ENCODE assay signal across 8 cellular contexts in the genomic region with DNA sequence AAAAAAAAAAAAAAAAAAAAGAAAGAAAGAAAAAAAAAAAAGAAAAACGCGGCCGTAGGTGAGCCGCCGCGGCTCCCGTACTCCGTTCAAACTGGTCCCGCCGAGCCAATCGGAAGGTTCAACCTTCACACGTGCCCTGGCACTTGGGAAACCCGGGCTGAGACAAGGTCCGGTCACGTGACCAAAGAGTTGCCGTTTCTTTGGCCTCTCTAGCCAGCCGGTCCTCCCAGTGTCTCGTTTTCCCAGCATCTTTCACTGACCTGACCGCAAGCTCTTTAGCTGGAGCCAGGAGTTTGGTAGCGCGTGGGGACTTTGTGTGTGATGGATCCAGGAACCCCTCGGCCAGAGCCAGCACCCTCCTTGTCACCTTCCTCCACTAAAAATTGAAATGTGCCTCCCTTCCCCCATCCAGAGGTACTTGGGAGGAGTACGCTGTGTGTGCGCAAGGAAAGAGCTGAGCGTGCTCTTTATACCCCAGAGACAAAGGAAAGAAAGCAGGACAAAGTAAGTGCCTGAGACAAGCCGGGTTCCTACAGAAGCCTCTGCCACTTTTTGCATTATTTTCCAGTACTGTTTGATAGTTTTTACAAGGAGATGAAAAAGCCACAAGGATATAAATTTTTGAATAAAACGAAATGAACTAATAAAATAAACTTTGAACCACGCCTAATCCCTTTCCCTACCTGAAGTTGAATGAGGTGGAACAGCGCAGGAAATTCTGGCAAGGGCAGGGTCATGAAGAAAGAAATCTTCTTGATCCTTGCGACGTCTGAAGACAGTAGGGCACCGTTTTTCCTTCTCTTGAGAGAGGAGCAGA. TPM values are rescaled to one million over a fixed set of nuclear protein-coding genes. Genes with fewer than 3 reads are reported as not detected.
DNase-seq lines count a peak whose midpoint lies in the region; ATAC-seq and TF ChIP-seq lines count a peak whose summit lies in the region.

No MANE protein-coding gene starts in this region.

- DNase-seq in GM04503 (ENCODE audit: low read depth) (peak; percentile 89), NCI-H1092 treated with DMSO at 0.1 percent for 48 hours (lab: John Stamatoyannopoulos, UW) (peak; percentile 97), glomerular visceral epithelial cell (ENCODE audit: extremely low spot score) (peak; percentile 98), omental fat pad (ENCODE audit: low spot score) (peak; percentile 89), testis (peak; percentile 99)

- WGBS in testis, 2 donors: 1% methylated on average over 30 to 32 of the region's 32 CpGs

- H3K4me1 ChIP-seq in testis: peaks cover 22% of the 10 kb centered on the region

- H3K36me3 ChIP-seq in testis (ENCODE audit: low read depth, missing control alignments): no peaks in the 10 kb centered on the region

- no peaks in the 10 kb centered on the region for H3K9me3 Mint-ChIP-seq in activated naive CD8-positive, alpha-beta T cell (ENCODE audit: low read depth)

- H3K4me1 Mint-ChIP-seq in activated naive CD8-positive, alpha-beta T cell (ENCODE audit: low read depth): peaks cover 22% of the 10 kb centered on the region

- peak overlapping the region; percentile 99 for H3K4me3 Mint-ChIP-seq in activated naive CD8-positive, alpha-beta T cell

- no peaks in the 10 kb centered on the region for H3K9me3 ChIP-seq in testis

- TF ChIP-seq POLR2A in testis (IDR thresholded peaks at IDR 0.05): no peak

- H3K27me3 ChIP-seq in testis: no peaks in the 10 kb centered on the region

- no peaks in the 10 kb centered on the region for H3K27me3 Mint-ChIP-seq in activated naive CD8-positive, alpha-beta T cell

- TF ChIP-seq CTCF in omental fat pad (IDR thresholded peaks at IDR 0.05) (no peak), testis (IDR thresholded peaks at IDR 0.05) (no peak)

- intact Hi-C loops in testis (cut with DNase I; ENCODE audit: low total_unique reads): no loop called here

- peak overlapping the region; percentile 75 to 78 for H3K4me3 ChIP-seq in testis

- H3K27ac ChIP-seq in testis: peak overlapping the region; percentile 88 to 95

- ATAC-seq in HG02610 (IDR thresholded peaks at IDR 0.05; ENCODE audit: unreplicated experiment) (peak; percentile 68), SK-N-SH treated with all-trans-retinoic acid at 6 μM for 48 hours (peak; percentile 83), omental fat pad (ENCODE audit: low FRiP score) (peak; percentile 87)

- H3K36me3 Mint-ChIP-seq in activated naive CD8-positive, alpha-beta T cell: peaks cover 14% of the 10 kb centered on the region

- peak overlapping the region; percentile 97 for H3K27ac Mint-ChIP-seq in activated naive CD8-positive, alpha-beta T cell

TF ChIP-seq in SK-N-SH treated with all-trans-retinoic acid at 6 μM for 48 hours, 23 proteins besides CTCF, POLR2A, EP300 and RAD21:
- no peak for TF ChIP-seq GLIS3 (CRISPR knock-in tag; IDR thresholded peaks at IDR 0.05)
- peak; percentile 24; the same call in 1 of the 2 replicates for TF ChIP-seq SNAI2 (CRISPR knock-in tag; IDR thresholded peaks at IDR 0.05)

RNA-seq across cellular contexts. Expression of gene TNPO2, which starts 1.0 kb away (rescaled TPM):
- total RNA-seq in omental fat pad (10 to 100 TPM; 44.8 to 95.4 (median 55.8) TPM), testis (100 to 1,000 TPM; 110 to 129 TPM)
- polyA plus RNA-seq in testis (ENCODE audit: insufficient read depth, low read depth, low replicate concordance): 103 TPM

RNA-seq across cellular contexts. Expression of gene TRIR, which starts 11.7 kb away (rescaled TPM):
- total RNA-seq in omental fat pad (100 to 1,000 TPM; 309 to 348 (median 323) TPM), testis (100 to 1,000 TPM; 244 to 329 TPM)
- polyA plus RNA-seq in testis (ENCODE audit: insufficient read depth, low read depth, low replicate concordance): 158 TPM

RNA-seq across cellular contexts. Expression of gene GET3, which starts 14.5 kb away (rescaled TPM):
- total RNA-seq in omental fat pad: 10 to 100 TPM; 36.6 to 55.4 (median 48.9) TPM
- 100 to 1,000 TPM in 1 of 2 donors, 10 to 100 TPM in 1; 89.3 to 109 TPM for total RNA-seq in testis
- 134 TPM for polyA plus RNA-seq in testis (ENCODE audit: insufficient read depth, low read depth, low replicate concordance)

RNA-seq across cellular contexts. Expression of gene FBXW9, which starts 26.3 kb away (rescaled TPM):
- 1 to 10 TPM; 3.2 to 5.6 (median 4.4) TPM for total RNA-seq in omental fat pad
- total RNA-seq in testis: 10 to 100 TPM; 20.5 to 23.3 TPM
- 27.4 TPM for polyA plus RNA-seq in testis (ENCODE audit: insufficient read depth, low read depth, low replicate concordance)

RNA-seq across cellular contexts. Expression of gene BEST2, which starts 28.8 kb away (rescaled TPM):
- total RNA-seq in omental fat pad (not detected), testis (under 1 TPM; 0.50 to 0.87 TPM)
- polyA plus RNA-seq in testis (ENCODE audit: insufficient read depth, low read depth, low replicate concordance): not detected

Comparison
In these comparisons a context has a peak if more than half of its experiments do, and no peak if none do; other contexts are left out.
1. Peak in every context shown above with its lines: DNase-seq, ATAC-seq, H3K4me3 ChIP-seq and H3K27ac ChIP-seq.